In genomic region chr11:128848815-128849455, GRCh38 we compare ENCODE assay signal across 8 cellular contexts. TPM values are rescaled to one million over a fixed set of nuclear protein-coding genes. Genes with fewer than 3 reads are reported as not detected.
DNase-seq lines count a peak whose midpoint lies in the region; ATAC-seq and TF ChIP-seq lines count a peak whose summit lies in the region.

No MANE protein-coding gene starts in this region.

- H3K4me3 Mint-ChIP-seq in activated T-helper 2 cell treated with anti-CD3 and anti-CD28 coated beads, Interferon-gamma antibody, Interleukin-2, Interleukin-4, amounts not matched to agents 10 μg/mL and 5 μg/mL and 100 μg/mL, durations not matched to agents 14 hours and 24 hours and 36 hours (ENCODE audit: low read depth), result no peak overlapping the region

- TF ChIP-seq POLR2A in Peyer's patch (IDR thresholded peaks at IDR 0.05), result no peak

- H3K27ac ChIP-seq in Peyer's patch (no peak overlapping the region), heart right ventricle (no peak overlapping the region)

- H3K4me3 ChIP-seq in AG09309 (ENCODE audit: control insufficient read depth, low read depth, low read length) (no peak overlapping the region), Peyer's patch (no peak overlapping the region), heart right ventricle (no peak overlapping the region)

- H3K9me3 Mint-ChIP-seq in activated T-helper 2 cell treated with anti-CD3 and anti-CD28 coated beads, Interferon-gamma antibody, Interleukin-2, Interleukin-4, amounts not matched to agents 10 μg/mL and 5 μg/mL and 100 μg/mL, durations not matched to agents 14 hours and 24 hours and 36 hours, result no peaks in the 10 kb centered on the region

- DNase-seq in AG09309 (ENCODE audit: low read depth) (no peak), Peyer's patch (peak in 2 of 3 donors; percentile 79 to 83), heart right ventricle (peak; percentile 62 to 75), midbrain (lab: John Stamatoyannopoulos, UW) (no peak)
- peak; percentile 26 for DNase-seq in activated T-helper 2 cell treated with anti-CD3 and anti-CD28 coated beads, Interferon-gamma antibody, Interleukin-2, Interleukin-4, amounts not matched to agents 10 μg/mL and 5 μg/mL and 100 μg/mL, durations not matched to agents 14 hours and 24 hours and 36 hours (ENCODE audit: low spot score)
- peak; percentile 59 for DNase-seq in stimulated activated CD4-positive, alpha-beta T cell treated with anti-CD3 and anti-CD28 coated beads, Interleukin-1b, Interleukin-23, amount 100 ng/mL, for 48 hours

- TF ChIP-seq CTCF in AG09309 (IDR thresholded peaks at IDR 0.05; ENCODE audit: control insufficient read depth, insufficient read depth, low read depth, low read length, missing control alignments), result peak; percentile 57
- TF ChIP-seq CTCF in Peyer's patch (IDR thresholded peaks at IDR 0.05), result peak; percentile 43 to 77 (median 54)
- TF ChIP-seq CTCF in heart right ventricle (IDR thresholded peaks at IDR 0.05), result peak; percentile 26 to 82 (median 69)

- no peak overlapping the region for H3K27ac Mint-ChIP-seq in activated T-helper 2 cell treated with anti-CD3 and anti-CD28 coated beads, Interferon-gamma antibody, Interleukin-2, Interleukin-4, amounts not matched to agents 10 μg/mL and 5 μg/mL and 100 μg/mL, durations not matched to agents 14 hours and 24 hours and 36 hours

- H3K27me3 ChIP-seq in Peyer's patch (no peaks in the 10 kb centered on the region), heart right ventricle (no peaks in the 10 kb centered on the region)

- WGBS in heart right ventricle, 2 donors, result 34 to 35% methylated on average over 10 of the region's 10 CpGs

- H3K4me1 ChIP-seq in Peyer's patch (peaks cover 0 to 8% (median 0%) of the 10 kb centered on the region in 4 donors), heart right ventricle (peaks cover 0 to 20% (median 5%) of the 10 kb centered on the region in 9 donors)

- ATAC-seq in GM18907 (IDR thresholded peaks at IDR 0.05; ENCODE audit: unreplicated experiment) (peak; percentile 83), HG03103 (IDR thresholded peaks at IDR 0.05; ENCODE audit: low read depth, unreplicated experiment) (peak; percentile 76), heart right ventricle (peak in 5 of 8 donors; percentile 33 to 81 (median 47))

- H3K36me3 Mint-ChIP-seq in activated T-helper 2 cell treated with anti-CD3 and anti-CD28 coated beads, Interferon-gamma antibody, Interleukin-2, Interleukin-4, amounts not matched to agents 10 μg/mL and 5 μg/mL and 100 μg/mL, durations not matched to agents 14 hours and 24 hours and 36 hours (ENCODE audit: low read depth), result no peaks in the 10 kb centered on the region

- H3K4me1 Mint-ChIP-seq in activated T-helper 2 cell treated with anti-CD3 and anti-CD28 coated beads, Interferon-gamma antibody, Interleukin-2, Interleukin-4, amounts not matched to agents 10 μg/mL and 5 μg/mL and 100 μg/mL, durations not matched to agents 14 hours and 24 hours and 36 hours (ENCODE audit: low read depth), result peaks cover 11% of the 10 kb centered on the region

- no peaks in the 10 kb centered on the region for H3K9me3 ChIP-seq in Peyer's patch
- H3K9me3 ChIP-seq in heart right ventricle, result no peaks in the 10 kb centered on the region

- H3K36me3 ChIP-seq in Peyer's patch (no peaks in the 10 kb centered on the region), heart right ventricle (no peaks in the 10 kb centered on the region)

- no peaks in the 10 kb centered on the region for H3K27me3 Mint-ChIP-seq in activated T-helper 2 cell treated with anti-CD3 and anti-CD28 coated beads, Interferon-gamma antibody, Interleukin-2, Interleukin-4, amounts not matched to agents 10 μg/mL and 5 μg/mL and 100 μg/mL, durations not matched to agents 14 hours and 24 hours and 36 hours (ENCODE audit: low read depth)

- intact Hi-C loops in activated T-helper 2 cell treated with anti-CD3 and anti-CD28 coated beads, Interferon-gamma antibody, Interleukin-2, Interleukin-4, amounts not matched to agents 10 μg/mL and 5 μg/mL and 100 μg/mL, durations not matched to agents 14 hours and 24 hours and 36 hours (cut with micrococcal nuclease), result loop anchor here (5.0 kb wide), 2 partner anchors 687 to 817 kb away; no protein-coding TSS in a partner anchor
- intact Hi-C loops in heart right ventricle (cut with DNase I), result loop anchor here in 3 of 10 donors (5.0 to 10.0 kb wide), 3 partner anchors 664 to 692 kb away; no protein-coding TSS in a partner anchor

RNA-seq across cellular contexts. Expression of gene KCNJ1, which starts 18.2 kb away (rescaled TPM):
- total RNA-seq in Peyer's patch (not detected), heart right ventricle (under 1 TPM in 3 of 10 donors, not detected in 7; 0.07 to 0.14 (median 0.13) TPM)
- total RNA-seq in activated T-helper 2 cell treated with anti-CD3 and anti-CD28 coated beads, Interferon-gamma antibody, Interleukin-2, Interleukin-4, amounts not matched to agents 10 μg/mL and 5 μg/mL and 100 μg/mL, durations not matched to agents 14 hours and 24 hours and 36 hours, result not detected in 2 replicates
- polyA plus RNA-seq in heart right ventricle, result under 1 TPM; 0.01 to 0.29 TPM

RNA-seq across cellular contexts. Expression of gene KCNJ5, which starts 42.2 kb away (rescaled TPM):
- 1 to 10 TPM in 1 of 4 donors, not detected in 3; 1.6 TPM for total RNA-seq in Peyer's patch
- not detected in 2 replicates for total RNA-seq in activated T-helper 2 cell treated with anti-CD3 and anti-CD28 coated beads, Interferon-gamma antibody, Interleukin-2, Interleukin-4, amounts not matched to agents 10 μg/mL and 5 μg/mL and 100 μg/mL, durations not matched to agents 14 hours and 24 hours and 36 hours
- 10 to 100 TPM in 4 of 10 donors, 1 to 10 TPM in 6; 3.4 to 32.1 (median 8.9) TPM for total RNA-seq in heart right ventricle
- 1 to 10 TPM; 1.2 to 2.6 TPM for polyA plus RNA-seq in heart right ventricle

Comparison
In these comparisons a context has a peak if more than half of its experiments do, and no peak if none do; other contexts are left out.
1. DNase-seq: peak in Peyer's patch (2 of 3), activated T-helper 2 cell treated with anti-CD3 and anti-CD28 coated beads, Interferon-gamma antibody, Interleukin-2, Interleukin-4, amounts not matched to agents 10 μg/mL and 5 μg/mL and 100 μg/mL, durations not matched to agents 14 hours and 24 hours and 36 hours (single experiment), heart right ventricle (2 of 2) and stimulated activated CD4-positive, alpha-beta T cell treated with anti-CD3 and anti-CD28 coated beads, Interleukin-1b, Interleukin-23, amount 100 ng/mL, for 48 hours (single experiment); none in AG09309 (single experiment) and midbrain (single experiment).
2. Peak in every context shown above with its lines, with median percentiles within 50 percentile points of each other: CTCF ChIP-seq and ATAC-seq.